In the genomic region with DNA sequence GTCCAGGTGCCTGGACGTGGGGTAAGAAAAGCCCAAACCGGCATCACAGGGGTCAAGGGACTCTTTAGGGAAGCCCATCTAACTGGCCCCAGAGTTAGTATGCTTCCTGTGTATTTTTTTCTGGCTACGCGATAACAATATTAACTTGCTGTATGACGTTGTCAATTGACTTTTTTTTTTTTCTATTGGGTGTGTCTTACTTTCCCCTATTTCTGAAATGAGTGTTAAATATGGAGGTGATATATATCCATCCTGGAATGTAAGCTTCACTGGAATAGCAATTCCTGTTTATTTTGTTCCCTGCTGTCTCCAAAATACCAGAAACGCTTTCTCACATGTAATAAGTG, we compare ENCODE assay signal across 8 cellular contexts. TPM values are rescaled to one million over a fixed set of nuclear protein-coding genes. Genes with fewer than 3 reads are reported as not detected.
DNase-seq lines count a peak whose midpoint lies in the region; ATAC-seq and TF ChIP-seq lines count a peak whose summit lies in the region.

No MANE protein-coding gene starts in this region.

- no peak for TF ChIP-seq CTCF in heart left ventricle (IDR thresholded peaks at IDR 0.05)
- TF ChIP-seq CTCF in body of pancreas (IDR thresholded peaks at IDR 0.05), result no peak
- TF ChIP-seq CTCF in lung (IDR thresholded peaks at IDR 0.05; ENCODE audit: control extremely low read depth, extremely low read depth), result no peak
- no peak for TF ChIP-seq CTCF in upper lobe of right lung (IDR thresholded peaks at IDR 0.05)

- TF ChIP-seq POLR2A in heart left ventricle (IDR thresholded peaks at IDR 0.05), result no peak
- no peak for TF ChIP-seq POLR2A in body of pancreas (IDR thresholded peaks at IDR 0.05)

- ATAC-seq in heart left ventricle (peak in 1 of 4 donors; percentile 11), Right ventricle myocardium superior (ENCODE audit: poor library complexity) (no peak), body of pancreas (no peak), lung (ENCODE audit: insufficient read depth, low FRiP score) (no peak), upper lobe of right lung (no peak), HG03439 (IDR thresholded peaks at IDR 0.05; ENCODE audit: unreplicated experiment) (no peak)

- 6 to 11% (median 7%) methylated on average over 6 of the region's 6 CpGs for WGBS in heart left ventricle, 4 donors
- WGBS in body of pancreas, 2 donors, result 8 to 10% methylated on average over 6 of the region's 6 CpGs
- WGBS in lung, 2 donors, result 9 to 11% methylated on average over 6 of the region's 6 CpGs

- H3K9me3 ChIP-seq in heart left ventricle (no peaks in the 10 kb centered on the region), body of pancreas (no peaks in the 10 kb centered on the region), lung (ENCODE audit: control insufficient read depth in 2 of 2, insufficient read depth in 1 of 2, low read length in 1 of 2) (no peaks in the 10 kb centered on the region), upper lobe of right lung (no peaks in the 10 kb centered on the region)

- H3K27ac ChIP-seq in heart left ventricle (peak overlapping the region; percentile 64 to 92 (median 84)), body of pancreas (peak overlapping the region; percentile 45 to 85 (median 71)), lung (ENCODE audit: low read depth in 1 of 2, low read length in 1 of 2) (peak overlapping the region in 1 of 2 donors; percentile 86), upper lobe of right lung (no peak overlapping the region)

- H3K4me1 ChIP-seq in heart left ventricle (peaks cover 0 to 10% (median 0%) of the 10 kb centered on the region in 12 donors), body of pancreas (no peaks in the 10 kb centered on the region), lung (ENCODE audit: control insufficient read depth in 2 of 2, insufficient read depth in 2 of 2, low read length in 2 of 2) (peaks cover 0 to 6% of the 10 kb centered on the region in 2 donors), upper lobe of right lung (no peaks in the 10 kb centered on the region)

- H3K4me3 ChIP-seq in heart left ventricle, result peak overlapping the region; percentile 53 to 70 (median 63)
- peak overlapping the region; percentile 26 to 60 for H3K4me3 ChIP-seq in body of pancreas
- H3K4me3 ChIP-seq in lung, result peak overlapping the region; percentile 42
- H3K4me3 ChIP-seq in upper lobe of right lung, result peak overlapping the region; percentile 56

- H3K27me3 ChIP-seq in heart left ventricle (peaks cover 0 to 33% (median 0%) of the 10 kb centered on the region in 9 donors), body of pancreas (no peaks in the 10 kb centered on the region), lung (ENCODE audit: control insufficient read depth, insufficient read depth) (no peaks in the 10 kb centered on the region), upper lobe of right lung (peaks cover 18% of the 10 kb centered on the region)

- no peak for DNase-seq in heart left ventricle
- no peak for DNase-seq in Right ventricle myocardium superior
- DNase-seq in body of pancreas, result no peak
- DNase-seq in lung (ENCODE audit: low spot score), result no peak
- DNase-seq in upper lobe of right lung, result no peak
- DNase-seq in NCI-H345 (lab: John Stamatoyannopoulos, UW), result no peak
- DNase-seq in stimulated activated naive CD4-positive, alpha-beta T cell (lab: John Stamatoyannopoulos, UW), result no peak

- H3K36me3 ChIP-seq in heart left ventricle, result no peaks in the 10 kb centered on the region
- no peaks in the 10 kb centered on the region for H3K36me3 ChIP-seq in body of pancreas (replicated peaks in 1 of 2; ENCODE audit: insufficient read depth in 1 of 2, low read depth in 2 of 2)
- no peaks in the 10 kb centered on the region for H3K36me3 ChIP-seq in lung (ENCODE audit: control insufficient read depth in 2 of 2, insufficient read depth in 2 of 2, low read length in 2 of 2)
- no peaks in the 10 kb centered on the region for H3K36me3 ChIP-seq in upper lobe of right lung

- intact Hi-C loops in heart left ventricle (cut with DNase I), result loop anchor here in 3 of 10 donors (5.0 to 10.0 kb wide), 3 partner anchors 51 to 161 kb away; no protein-coding TSS in a partner anchor
- intact Hi-C loops in Right ventricle myocardium superior (cut with DNase I), result no loop called here
- intact Hi-C loops in body of pancreas (cut with DNase I), result no loop called here
- intact Hi-C loops in upper lobe of right lung (cut with DNase I), result no loop called here

RNA-seq across cellular contexts. Expression of gene GMNC, which starts 0.6 kb away (rescaled TPM):
- total RNA-seq in heart left ventricle (1 to 10 TPM in 5 of 9 donors, under 1 TPM in 4; 0.20 to 4.4 (median 1.7) TPM), Right ventricle myocardium superior (2.9 TPM), body of pancreas (1 to 10 TPM; 1.0 to 1.3 TPM), lung (under 1 TPM; 0.09 to 0.34 TPM), upper lobe of right lung (not detected)
- polyA plus RNA-seq in heart left ventricle (under 1 TPM; 0.04 to 0.06 TPM), lung (under 1 TPM; 0.07 to 0.08 TPM)
